In the genomic region with DNA sequence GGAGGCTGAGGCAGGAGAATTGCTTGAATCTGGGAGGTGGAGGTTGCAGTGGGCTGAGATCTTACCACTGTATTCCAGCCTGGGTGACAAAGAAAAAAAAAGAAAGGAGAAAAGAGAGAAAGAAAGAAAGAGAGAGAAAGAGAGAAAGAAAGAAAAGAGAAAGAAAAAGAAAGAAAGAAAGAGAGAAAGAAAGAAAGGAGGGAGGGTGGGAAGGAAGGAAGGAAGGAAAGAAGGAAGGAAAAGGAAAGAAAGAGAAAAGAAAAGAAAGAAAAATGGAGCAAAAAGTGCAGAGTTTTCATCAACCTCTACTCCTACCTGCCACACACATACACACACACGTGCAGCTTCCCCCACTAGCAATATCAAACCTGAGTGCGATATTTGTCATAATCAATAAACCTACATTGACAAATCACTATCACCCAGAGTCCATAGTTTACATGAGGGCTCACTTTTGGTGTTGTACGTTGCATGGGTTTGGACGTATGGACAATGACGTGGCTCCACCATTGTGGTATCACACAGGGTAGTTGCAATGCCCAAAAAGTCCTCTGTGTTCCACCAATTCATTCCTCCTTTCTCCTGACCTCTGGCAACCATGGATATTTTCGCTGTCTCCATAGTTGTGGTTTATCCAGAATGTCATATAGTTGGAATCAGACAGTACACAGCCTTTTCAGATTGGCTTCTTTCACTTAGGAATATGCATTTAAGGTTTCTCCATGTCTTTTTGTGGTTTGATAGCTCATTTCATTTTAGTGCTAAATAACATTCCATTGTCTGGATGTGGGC, we compare ENCODE assay signal across 1 cellular context.
TF ChIP-seq lines count a peak whose summit lies in the region.

No MANE protein-coding gene starts in this region.

TF ChIP-seq in HCT116, 20 proteins besides CTCF, POLR2A, EP300 and RAD21:
- TF ChIP-seq, protein P1, sequence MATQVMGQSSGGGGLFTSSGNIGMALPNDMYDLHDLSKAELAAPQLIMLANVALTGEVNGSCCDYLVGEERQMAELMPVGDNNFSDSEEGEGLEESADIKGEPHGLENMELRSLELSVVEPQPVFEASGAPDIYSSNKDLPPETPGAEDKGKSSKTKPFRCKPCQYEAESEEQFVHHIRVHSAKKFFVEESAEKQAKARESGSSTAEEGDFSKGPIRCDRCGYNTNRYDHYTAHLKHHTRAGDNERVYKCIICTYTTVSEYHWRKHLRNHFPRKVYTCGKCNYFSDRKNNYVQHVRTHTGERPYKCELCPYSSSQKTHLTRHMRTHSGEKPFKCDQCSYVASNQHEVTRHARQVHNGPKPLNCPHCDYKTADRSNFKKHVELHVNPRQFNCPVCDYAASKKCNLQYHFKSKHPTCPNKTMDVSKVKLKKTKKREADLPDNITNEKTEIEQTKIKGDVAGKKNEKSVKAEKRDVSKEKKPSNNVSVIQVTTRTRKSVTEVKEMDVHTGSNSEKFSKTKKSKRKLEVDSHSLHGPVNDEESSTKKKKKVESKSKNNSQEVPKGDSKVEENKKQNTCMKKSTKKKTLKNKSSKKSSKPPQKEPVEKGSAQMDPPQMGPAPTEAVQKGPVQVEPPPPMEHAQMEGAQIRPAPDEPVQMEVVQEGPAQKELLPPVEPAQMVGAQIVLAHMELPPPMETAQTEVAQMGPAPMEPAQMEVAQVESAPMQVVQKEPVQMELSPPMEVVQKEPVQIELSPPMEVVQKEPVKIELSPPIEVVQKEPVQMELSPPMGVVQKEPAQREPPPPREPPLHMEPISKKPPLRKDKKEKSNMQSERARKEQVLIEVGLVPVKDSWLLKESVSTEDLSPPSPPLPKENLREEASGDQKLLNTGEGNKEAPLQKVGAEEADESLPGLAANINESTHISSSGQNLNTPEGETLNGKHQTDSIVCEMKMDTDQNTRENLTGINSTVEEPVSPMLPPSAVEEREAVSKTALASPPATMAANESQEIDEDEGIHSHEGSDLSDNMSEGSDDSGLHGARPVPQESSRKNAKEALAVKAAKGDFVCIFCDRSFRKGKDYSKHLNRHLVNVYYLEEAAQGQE (IDR thresholded peaks at IDR 0.05; ENCODE audit: low read depth), result no peak
- TF ChIP-seq, protein P2, sequence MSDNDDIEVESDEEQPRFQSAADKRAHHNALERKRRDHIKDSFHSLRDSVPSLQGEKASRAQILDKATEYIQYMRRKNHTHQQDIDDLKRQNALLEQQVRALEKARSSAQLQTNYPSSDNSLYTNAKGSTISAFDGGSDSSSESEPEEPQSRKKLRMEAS (IDR thresholded peaks at IDR 0.05), result no peak
- TF ChIP-seq TCF7L2 (IDR thresholded peaks at IDR 0.05; ENCODE audit: borderline replicate concordance, extremely low read depth, insufficient read depth, insufficient read length) (no peak), ELF1 (IDR thresholded peaks at IDR 0.05; ENCODE audit: borderline replicate concordance, low read depth) (no peak), YY1 (IDR thresholded peaks at IDR 0.05; ENCODE audit: extremely low read depth, insufficient replicate concordance, low read depth, low read length) (no peak), POLR2AphosphoS5 (IDR thresholded peaks at IDR 0.05; ENCODE audit: low read depth, low read length) (no peak), EGR1 (IDR thresholded peaks at IDR 0.05; ENCODE audit: low read depth) (no peak), CBX3 (IDR thresholded peaks at IDR 0.05; ENCODE audit: low read depth) (no peak), FOSL1 (IDR thresholded peaks at IDR 0.05; ENCODE audit: low read depth) (no peak), ZNF274 (IDR thresholded peaks at IDR 0.05; ENCODE audit: low read depth, low read length) (no peak), JUND (IDR thresholded peaks at IDR 0.05) (no peak), CEBPB (IDR thresholded peaks at IDR 0.05; ENCODE audit: low read depth) (no peak), SP1 (IDR thresholded peaks at IDR 0.05; ENCODE audit: low read depth) (no peak), ZFX (IDR thresholded peaks at IDR 0.05) (no peak)
- TF ChIP-seq, protein P3, sequence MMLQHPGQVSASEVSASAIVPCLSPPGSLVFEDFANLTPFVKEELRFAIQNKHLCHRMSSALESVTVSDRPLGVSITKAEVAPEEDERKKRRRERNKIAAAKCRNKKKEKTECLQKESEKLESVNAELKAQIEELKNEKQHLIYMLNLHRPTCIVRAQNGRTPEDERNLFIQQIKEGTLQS (IDR thresholded peaks at IDR 0.05), result no peak
- TF ChIP-seq, protein P4, sequence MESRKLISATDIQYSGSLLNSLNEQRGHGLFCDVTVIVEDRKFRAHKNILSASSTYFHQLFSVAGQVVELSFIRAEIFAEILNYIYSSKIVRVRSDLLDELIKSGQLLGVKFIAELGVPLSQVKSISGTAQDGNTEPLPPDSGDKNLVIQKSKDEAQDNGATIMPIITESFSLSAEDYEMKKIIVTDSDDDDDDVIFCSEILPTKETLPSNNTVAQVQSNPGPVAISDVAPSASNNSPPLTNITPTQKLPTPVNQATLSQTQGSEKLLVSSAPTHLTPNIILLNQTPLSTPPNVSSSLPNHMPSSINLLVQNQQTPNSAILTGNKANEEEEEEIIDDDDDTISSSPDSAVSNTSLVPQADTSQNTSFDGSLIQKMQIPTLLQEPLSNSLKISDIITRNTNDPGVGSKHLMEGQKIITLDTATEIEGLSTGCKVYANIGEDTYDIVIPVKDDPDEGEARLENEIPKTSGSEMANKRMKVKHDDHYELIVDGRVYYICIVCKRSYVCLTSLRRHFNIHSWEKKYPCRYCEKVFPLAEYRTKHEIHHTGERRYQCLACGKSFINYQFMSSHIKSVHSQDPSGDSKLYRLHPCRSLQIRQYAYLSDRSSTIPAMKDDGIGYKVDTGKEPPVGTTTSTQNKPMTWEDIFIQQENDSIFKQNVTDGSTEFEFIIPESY (IDR thresholded peaks at IDR 0.05; ENCODE audit: extremely low read depth, insufficient replicate concordance, low read length), result no peak
TF ChIP-seq in HCT116: peak in this region for 0.
